29 cellular contexts compared by ENCODE assay signal in the genomic region with DNA sequence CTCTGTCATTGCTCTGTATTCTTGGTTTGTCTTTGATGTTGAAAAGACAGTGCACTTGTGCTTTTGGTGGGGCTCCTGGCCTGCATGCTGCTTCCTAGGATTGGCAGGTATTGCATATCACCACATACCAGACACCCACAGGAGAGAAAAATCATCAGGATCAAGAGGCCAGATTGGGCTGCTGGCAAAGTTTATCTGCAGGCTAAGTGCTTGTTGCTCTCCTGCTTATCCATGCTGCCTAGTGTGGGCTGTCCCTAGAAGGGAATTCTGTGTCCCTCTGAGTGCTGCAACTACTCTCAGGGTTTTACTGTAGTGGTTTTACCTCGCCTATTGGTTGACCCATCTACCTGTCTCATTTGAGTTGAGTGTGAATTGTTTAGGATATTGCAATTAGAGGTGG. TPM values are rescaled to one million over a fixed set of nuclear protein-coding genes. Genes with fewer than 3 reads are reported as not detected.
"Had no signal": no experiment of that assay in that cellular context is flagged by ENCODE, and none has a peak within 500 bp of the region (broad histone marks: within the 10 kb centered on the region; RNA-seq: fewer than 3 reads in every experiment).

No MANE protein-coding gene starts in this region.

- H3K27me3 Mint-ChIP-seq: activated CD4-positive, alpha-beta memory T cell treated with anti-CD3 and anti-CD28 coated beads for 36 hours; activated CD4-positive, alpha-beta T cell treated with anti-CD3 and anti-CD28 coated beads, Interleukin-2, amount 10 ng/mL, durations not matched to agents 24 days and 14 days; naive B cell had no signal

- H3K27me3 ChIP-seq: brain microvascular endothelial cell, pancreas, spleen, testis had no signal

- H3K4me1 Mint-ChIP-seq: mesothelial cell of epicardium, neural crest cell had no signal

- DNase-seq: activated CD4-positive, alpha-beta memory T cell treated with anti-CD3 and anti-CD28 coated beads for 36 hours; activated CD4-positive, alpha-beta T cell treated with anti-CD3 and anti-CD28 coated beads, Interleukin-2, amount 10 ng/mL, durations not matched to agents 24 days and 14 days; activated CD4-positive, CD25-positive, alpha-beta regulatory T cell treated with anti-CD3 and anti-CD28 coated beads, Interleukin-2, amount 50 U/mL, for 72 hours; activated CD8-positive, alpha-beta memory T cell treated with anti-CD3 and anti-CD28 coated beads, Interleukin-2, amount 50 U/mL, for 4 hours; activated effector memory CD4-positive, alpha-beta T cell treated with anti-CD3 and anti-CD28 coated beads, Interleukin-2, amount 50 U/mL, for 16 hours; activated naive CD4-positive, alpha-beta T cell treated with anti-CD3 and anti-CD28 coated beads, Interleukin-2, amount 50 U/mL, for 16 hours; activated T-cell treated with anti-CD3 and anti-CD28 coated beads, Interleukin-2, amount 50 U/mL, for 1 hour; amniotic stem cell; brain microvascular endothelial cell; central memory CD4-positive, alpha-beta T cell; endodermal cell; foreskin fibroblast; mammary epithelial cell; naive B cell; pancreas; spleen; stimulated activated naive CD4-positive, alpha-beta T cell treated with Interleukin-2 at 50 U/mL for 16 hours; T-helper 9 cell; testis had no signal

- H3K4me3 ChIP-seq: pancreas, prostate gland, spleen, testis had no signal

- H3K4me1 ChIP-seq: pancreas, prostate gland, testis had no signal

- H3K4me3 Mint-ChIP-seq: activated CD4-positive, alpha-beta memory T cell treated with anti-CD3 and anti-CD28 coated beads for 36 hours; activated CD4-positive, alpha-beta T cell treated with anti-CD3 and anti-CD28 coated beads, Interleukin-2, amount 10 ng/mL, durations not matched to agents 24 days and 14 days; activated T-helper 1 cell treated with anti-CD3 and anti-CD28 coated beads, Interleukin-12 subunit alpha, Interleukin-12 subunit beta, Interleukin-2, Interleukin-4 antibody, amounts not matched to agents 30 ng/mL and 10 ng/mL and 1 ng/mL, durations not matched to agents 14 hours and 24 hours and 36 hours; endodermal cell; mesothelial cell of epicardium; naive B cell; neural crest cell had no signal

- H3K36me3 ChIP-seq: pancreas, prostate gland, WERI-Rb-1 had no signal

- H3K9me3 Mint-ChIP-seq: activated CD4-positive, alpha-beta memory T cell treated with anti-CD3 and anti-CD28 coated beads for 36 hours; activated CD4-positive, alpha-beta T cell treated with anti-CD3 and anti-CD28 coated beads, Interleukin-2, amount 10 ng/mL, durations not matched to agents 24 days and 14 days; activated T-helper 1 cell treated with anti-CD3 and anti-CD28 coated beads, Interleukin-12 subunit alpha, Interleukin-12 subunit beta, Interleukin-2, Interleukin-4 antibody, amounts not matched to agents 30 ng/mL and 10 ng/mL and 1 ng/mL, durations not matched to agents 14 hours and 24 hours and 36 hours; endodermal cell had no signal

- H3K27ac ChIP-seq: brain microvascular endothelial cell, pancreas, prostate gland, spleen, testis had no signal

- H3K27ac Mint-ChIP-seq: activated CD4-positive, alpha-beta memory T cell treated with anti-CD3 and anti-CD28 coated beads for 36 hours; activated CD4-positive, alpha-beta T cell treated with anti-CD3 and anti-CD28 coated beads, Interleukin-2, amount 10 ng/mL, durations not matched to agents 24 days and 14 days; activated T-helper 1 cell treated with anti-CD3 and anti-CD28 coated beads, Interleukin-12 subunit alpha, Interleukin-12 subunit beta, Interleukin-2, Interleukin-4 antibody, amounts not matched to agents 30 ng/mL and 10 ng/mL and 1 ng/mL, durations not matched to agents 14 hours and 24 hours and 36 hours; endodermal cell; mesothelial cell of epicardium had no signal

- H3K9me3 ChIP-seq: pancreas, prostate gland, spleen, testis had no signal

- H3K36me3 Mint-ChIP-seq: naive B cell had no signal

- FAIRE-seq: astrocyte, islet of Langerhans, pancreas, urothelium cell line had no signal

RNA-seq across cellular contexts. Expression of a gene that starts 17.3 kb away (rescaled TPM):
- total RNA-seq: activated CD4-positive, alpha-beta memory T cell treated with anti-CD3 and anti-CD28 coated beads for 36 hours; activated CD4-positive, alpha-beta T cell treated with anti-CD3 and anti-CD28 coated beads, Interleukin-2, amount 10 ng/mL, durations not matched to agents 24 days and 14 days; activated T-helper 1 cell treated with anti-CD3 and anti-CD28 coated beads, Interleukin-12 subunit alpha, Interleukin-12 subunit beta, Interleukin-2, Interleukin-4 antibody, amounts not matched to agents 30 ng/mL and 10 ng/mL and 1 ng/mL, durations not matched to agents 14 hours and 24 hours and 36 hours; neural crest cell; T-helper 1 cell treated with Interleukin-12 subunit alpha and Interleukin-12 subunit beta and Interleukin-4 antibody, amounts not matched to agents 30 ng/mL and 1 ng/mL, for 36 hours had no signal
- polyA plus RNA-seq: liver had no signal
